9 cellular contexts compared by ENCODE assay signal in genomic region chr5:119190470-119190869, GRCh38.
"Had no signal": no experiment of that assay in that cellular context is flagged by ENCODE, and none has a peak within 500 bp of the region (broad histone marks: within the 10 kb centered on the region; RNA-seq: fewer than 3 reads in every experiment).

No MANE protein-coding gene starts in this region.

- H3K27ac ChIP-seq: HL-60, KMS-11 had no signal

- DNase-seq: IMR-90, Karpas-422, Kasumi-1, KBM-7, KG1 had no signal

- H3K4me2 ChIP-seq: KMS-11 had no signal

- ATAC-seq: HepG2, K562 had no signal

- H3K9ac ChIP-seq: KMS-11 had no signal

- H3K4me3 ChIP-seq: K562 had no signal
